Comparison of ENCODE assay signal across 9 cellular contexts in the genomic region with DNA sequence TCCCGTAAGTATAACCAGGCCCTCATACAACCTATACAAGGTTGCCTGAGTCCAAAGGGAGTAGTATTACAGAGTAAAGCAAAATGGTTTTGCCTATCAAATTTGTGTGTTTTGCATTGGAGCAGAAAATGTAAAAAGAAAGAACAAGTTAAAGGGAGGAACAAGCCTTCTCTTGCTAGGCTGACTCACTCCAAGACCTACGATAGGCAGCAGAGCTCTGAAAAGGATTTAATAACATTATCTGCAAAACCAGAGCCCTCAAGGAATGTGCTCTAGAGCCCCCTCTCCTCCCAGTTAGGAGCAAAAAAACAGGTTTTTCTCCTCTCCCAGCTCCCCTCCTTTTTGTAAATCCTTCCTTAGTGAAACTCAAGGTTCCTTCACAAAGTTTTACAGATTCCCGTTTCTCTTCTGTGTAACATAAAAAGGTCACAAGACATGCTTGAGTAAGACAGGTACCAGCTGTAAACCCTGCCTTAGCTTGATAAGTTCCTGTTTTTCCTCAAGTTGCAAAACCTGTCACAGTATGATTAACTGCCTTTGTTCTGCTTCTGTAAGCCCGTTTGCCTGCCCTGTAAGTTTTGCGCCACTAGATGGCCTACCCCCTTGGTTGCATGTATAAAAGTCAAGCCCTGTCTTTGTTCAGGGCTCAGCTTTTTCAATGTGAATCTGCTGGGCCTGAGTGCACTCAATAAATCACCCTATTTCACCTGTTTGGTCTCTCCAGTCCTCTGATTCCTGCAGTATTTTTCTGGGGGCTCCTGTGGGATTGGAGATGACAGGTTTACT.
DNase-seq lines count a peak whose midpoint lies in the region; ATAC-seq and TF ChIP-seq lines count a peak whose summit lies in the region.
"Had no signal": no experiment of that assay in that cellular context is flagged by ENCODE, and none has a peak within 500 bp of the region (broad histone marks: within the 10 kb centered on the region; RNA-seq: fewer than 3 reads in every experiment).

No MANE protein-coding gene starts in this region.

- H3K27ac Mint-ChIP-seq in effector memory CD8-positive, alpha-beta T cell, result no peak overlapping the region

- H3K4me3 Mint-ChIP-seq in effector memory CD8-positive, alpha-beta T cell, result no peak overlapping the region

- ATAC-seq in HG03175 (IDR thresholded peaks at IDR 0.05; ENCODE audit: unreplicated experiment), result peak; percentile 67
- ATAC-seq in HG03108 (IDR thresholded peaks at IDR 0.05; ENCODE audit: unreplicated experiment), result no peak
- no peak for ATAC-seq in effector memory CD8-positive, alpha-beta T cell (replicated peaks)

- DNase-seq in GM12864 (ENCODE audit: low read depth) (no peak), SIG-M5 (lab: John Stamatoyannopoulos, UW) (peak; percentile 66), iPS-NIHi7 (ENCODE audit: extremely low spot score) (peak; percentile 13), NCI-H2171 treated with DMSO at 0.1 percent for 48 hours (lab: John Stamatoyannopoulos, UW) (no peak)
- no peak for DNase-seq in effector memory CD8-positive, alpha-beta T cell
- no peak for DNase-seq in activated CD8-positive, alpha-beta memory T cell treated with anti-CD3 and anti-CD28 coated beads, Interleukin-2, amount 50 U/mL, for 4 hours
- DNase-seq: stimulated activated CD4-positive, alpha-beta T cell treated with anti-CD3 and anti-CD28 coated beads, Interleukin-12 subunit alpha, Interleukin-12 subunit beta, amount 100 ng/mL, for 4 hours had no signal

- H3K4me1 Mint-ChIP-seq in effector memory CD8-positive, alpha-beta T cell (ENCODE audit: low read depth in 2 of 2), result no peaks in the 10 kb centered on the region

- H3K9me3 Mint-ChIP-seq in effector memory CD8-positive, alpha-beta T cell, result peaks cover 13 to 35% of the 10 kb centered on the region in 2 donors

- H3K4me3 ChIP-seq in GM12864 (ENCODE audit: low read depth, low read length), result no peak overlapping the region

- H3K27me3 Mint-ChIP-seq in effector memory CD8-positive, alpha-beta T cell, result no peaks in the 10 kb centered on the region

- TF ChIP-seq CTCF in GM12864 (IDR thresholded peaks at IDR 0.05; ENCODE audit: low read depth, low read length, missing control alignments), result peak; percentile 22

- H3K36me3 Mint-ChIP-seq in effector memory CD8-positive, alpha-beta T cell (ENCODE audit: insufficient read depth), result no peaks in the 10 kb centered on the region

Comparison
In these comparisons a context has a peak if more than half of its experiments do, and no peak if none do; other contexts are left out.
1. DNase-seq: peak in SIG-M5 (single experiment) and iPS-NIHi7 (single experiment); none in GM12864 (single experiment), NCI-H2171 treated with DMSO at 0.1 percent for 48 hours (single experiment), effector memory CD8-positive, alpha-beta T cell (0 of 3) and activated CD8-positive, alpha-beta memory T cell treated with anti-CD3 and anti-CD28 coated beads, Interleukin-2, amount 50 U/mL, for 4 hours (single experiment).